In the genomic region with DNA sequence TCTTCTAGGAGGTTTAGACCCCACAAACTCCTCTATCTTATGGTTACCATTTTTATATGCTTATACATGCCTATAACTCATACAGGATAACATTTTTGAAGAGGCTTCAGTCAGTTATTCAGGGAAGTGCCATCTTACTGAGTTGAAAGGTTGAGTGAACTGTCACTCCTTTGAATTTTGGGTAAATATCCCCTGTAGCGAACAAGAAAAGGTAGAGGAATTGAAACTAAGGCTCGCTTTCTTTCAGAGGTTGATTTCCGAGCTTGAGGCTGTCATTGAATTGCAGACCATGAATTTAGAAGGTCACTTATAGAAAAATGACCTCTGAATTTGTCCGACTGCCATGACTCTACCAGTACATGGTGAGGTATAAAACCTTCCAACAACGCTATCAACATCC, we compare ENCODE assay signal across 2 cellular contexts.
A peak's percentile ranks its signal among the peaks of the same experiment; 100 is the strongest.
TF ChIP-seq lines count a peak whose summit lies in the region.

No MANE protein-coding gene starts in this region.

TF ChIP-seq in GM12891, 5 proteins besides CTCF, POLR2A, EP300 and RAD21:
- no peak for TF ChIP-seq POLR2AphosphoS5 (IDR thresholded peaks at IDR 0.05; ENCODE audit: low read depth, low read length)
- no peak for TF ChIP-seq POU2F2 (IDR thresholded peaks at IDR 0.05; ENCODE audit: low read depth, low read length)
- peak; percentile 86 for TF ChIP-seq SPI1 (IDR thresholded peaks at IDR 0.05; ENCODE audit: low read depth, low read length)
- no peak for TF ChIP-seq TAF1 (IDR thresholded peaks at IDR 0.05; ENCODE audit: low read depth, low read length)
- no peak for TF ChIP-seq PAX5 (IDR thresholded peaks at IDR 0.05; ENCODE audit: insufficient read depth, low read length, severe bottlenecking)

TF ChIP-seq in GM12878, 131 proteins besides CTCF, POLR2A, EP300 and RAD21:
- TF ChIP-seq PAX5 (IDR thresholded peaks at IDR 0.05; ENCODE audit: borderline replicate concordance, low read depth, low read length) = no peak
- no peak for TF ChIP-seq GABPA (IDR thresholded peaks at IDR 0.05; ENCODE audit: low read depth)
- TF ChIP-seq DPF2 (IDR thresholded peaks at IDR 0.05) = no peak
- peak; percentile 68 for TF ChIP-seq SPI1 (IDR thresholded peaks at IDR 0.05; ENCODE audit: borderline replicate concordance, insufficient read depth, low read depth, low read length)
